16 cellular contexts compared by ENCODE assay signal in the genomic region with DNA sequence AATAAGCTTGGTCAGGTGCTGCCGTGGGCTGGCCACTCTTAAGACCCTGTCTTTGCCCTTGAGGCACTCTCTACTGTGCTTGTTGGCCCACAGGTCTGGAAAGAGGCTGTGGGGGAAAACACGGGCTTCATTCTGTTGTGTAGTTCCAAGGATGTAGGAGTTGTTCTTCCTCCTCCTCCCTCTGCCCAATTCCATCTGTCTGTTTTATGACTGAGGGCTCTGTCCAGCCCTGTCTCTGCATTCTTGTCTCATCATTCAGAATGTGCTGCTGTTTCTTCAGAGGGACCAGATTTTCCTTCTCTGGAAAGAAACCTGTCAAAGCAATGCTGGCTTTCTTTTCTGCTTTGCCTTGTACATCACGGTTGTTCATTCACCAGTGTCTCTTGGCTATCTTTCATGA.
A peak's percentile ranks its signal among the peaks of the same experiment; 100 is the strongest.
DNase-seq lines count a peak whose midpoint lies in the region; ATAC-seq, FAIRE-seq and TF ChIP-seq lines count a peak whose summit lies in the region.
"Had no signal": no experiment of that assay in that cellular context is flagged by ENCODE, and none has a peak within 500 bp of the region (broad histone marks: within the 10 kb centered on the region; RNA-seq: fewer than 3 reads in every experiment).

No MANE protein-coding gene starts in this region.

- H3K27me3 Mint-ChIP-seq in HFFc6 (ENCODE audit: insufficient read depth) = peaks cover 2% of the 10 kb centered on the region; the same call in 1 of the 2 replicates
- no peaks in the 10 kb centered on the region for H3K27me3 Mint-ChIP-seq in chondrocyte (ENCODE audit: low read depth)

- ATAC-seq in aorta (ENCODE audit: low FRiP score) = no peak
- ATAC-seq in GM21528 (IDR thresholded peaks at IDR 0.05; ENCODE audit: low FRiP score, unreplicated experiment) = no peak

- H2BK12ac ChIP-seq in neuronal stem cell (ENCODE audit: low read length) = no peak overlapping the region

- no peak overlapping the region for H3K4me2 ChIP-seq in keratinocyte (ENCODE audit: control insufficient read depth, extremely low read depth, insufficient read depth, low read depth, low read length)
- H3K4me2 ChIP-seq in neuronal stem cell (ENCODE audit: insufficient read depth, low read length, poor library complexity, severe bottlenecking) = no peak overlapping the region

- H3K27ac ChIP-seq in keratinocyte (ENCODE audit: control insufficient read depth, insufficient read depth, low read length) = no peak overlapping the region
- peak overlapping the region; percentile 3 to 86 for H3K27ac ChIP-seq in aorta (ENCODE audit: low read depth in 1 of 2, low read length in 2 of 2)
- H3K27ac ChIP-seq in neuronal stem cell (replicated peaks; ENCODE audit: low read length) = no peak overlapping the region

- no peak overlapping the region for H3K14ac ChIP-seq in neuronal stem cell (ENCODE audit: low read length)

- peaks cover 18% of the 10 kb centered on the region for H3K4me1 ChIP-seq in keratinocyte (ENCODE audit: control insufficient read depth, extremely low read depth, insufficient read depth, low read length)
- peaks cover 4 to 17% of the 10 kb centered on the region in 2 donors for H3K4me1 ChIP-seq in aorta (ENCODE audit: control insufficient read depth in 1 of 2, insufficient read depth in 2 of 2, low read length in 2 of 2)
- H3K4me1 ChIP-seq in neuronal stem cell (ENCODE audit: control insufficient read depth in 2 of 2, insufficient read depth in 1 of 2, low read depth in 1 of 2, low read length in 2 of 2) = no peaks in the 10 kb centered on the region
- H3K4me1 ChIP-seq: HAP-1 had no signal

- no peak overlapping the region for H3K4ac ChIP-seq in neuronal stem cell (ENCODE audit: low read length)

- H3K27me3 ChIP-seq in keratinocyte (ENCODE audit: control insufficient read depth, extremely low read depth, insufficient read depth, low read length) (no peaks in the 10 kb centered on the region), aorta (ENCODE audit: control insufficient read depth in 1 of 2, insufficient read depth in 2 of 2, low read length in 1 of 2) (no peaks in the 10 kb centered on the region), neuronal stem cell (ENCODE audit: control insufficient read depth in 3 of 3, insufficient read depth in 3 of 3, low read depth in 1 of 3, low read length in 3 of 3) (no peaks in the 10 kb centered on the region)

- intact Hi-C loops in aorta (cut with DNase I) = no loop called here

- dilution Hi-C loops in keratinocyte (cut with MboI; ENCODE audit: extremely low pct_ligation_motif_present, low sequenced_read_pairs) = no loop called here

- H3K4me3 Mint-ChIP-seq in HFFc6 (no peak overlapping the region), chondrocyte (ENCODE audit: unreplicated experiment) (no peak overlapping the region)
- H3K4me3 Mint-ChIP-seq: CD14-positive monocyte had no signal

- no peaks in the 10 kb centered on the region; the same call in 1 of the 2 replicates for H3K9me3 Mint-ChIP-seq in HFFc6
- no peaks in the 10 kb centered on the region for H3K9me3 Mint-ChIP-seq in chondrocyte (ENCODE audit: low read depth)

- H3K23ac ChIP-seq in neuronal stem cell (ENCODE audit: low read depth, low read length, poor library complexity) = no peak overlapping the region

- no peaks in the 10 kb centered on the region for H4K20me1 ChIP-seq in keratinocyte (ENCODE audit: control insufficient read depth, extremely low read depth, insufficient read depth, low read length)

- H3K79me1 ChIP-seq in neuronal stem cell (ENCODE audit: low read depth, low read length) = peaks cover 1% of the 10 kb centered on the region

- DNase-seq in HFFc6 (no peak), chondrocyte (ENCODE audit: low spot score) (no peak), keratinocyte (ENCODE audit: low read depth, low spot score) (no peak), aorta (no peak), HT-29 (ENCODE audit: low spot score) (no peak), neuronal stem cell (ENCODE audit: low spot score) (no peak)
- DNase-seq: DMS79, MM.1S, NCI-H1105, NCI-H1694, NCI-H2107, NCI-H510A, SHP77 treated with DMSO at 0.1 percent for 48 hours had no signal

- H3K9ac ChIP-seq in keratinocyte (ENCODE audit: control insufficient read depth, extremely low read depth, insufficient read depth, low read length) = no peak overlapping the region
- H3K9ac ChIP-seq in neuronal stem cell (ENCODE audit: low read depth, low read length, poor library complexity) = no peak overlapping the region

- TF ChIP-seq CTCF in HFFc6 (IDR thresholded peaks at IDR 0.05) (no peak), chondrocyte (IDR thresholded peaks at IDR 0.05) (no peak), keratinocyte (optimal IDR thresholded peaks at IDR 0.05 in 1 of 3, IDR thresholded peaks at IDR 0.05 in 1 of 3, conservative IDR thresholded peaks at IDR 0.05 in 1 of 3; ENCODE audit: extremely low read depth in 1 of 3, insufficient read depth in 2 of 3, low read length in 3 of 3) (no peak)

- H2AK5ac ChIP-seq in neuronal stem cell (ENCODE audit: low read depth, low read length) = no peak overlapping the region

- no peaks in the 10 kb centered on the region for H3K9me1 ChIP-seq in keratinocyte (ENCODE audit: control insufficient read depth, extremely low read depth, insufficient read depth, low read length)

- H4K91ac ChIP-seq in neuronal stem cell (ENCODE audit: low read depth, low read length, poor library complexity) = no peak overlapping the region

- H3K18ac ChIP-seq in neuronal stem cell (ENCODE audit: low read length) = no peak overlapping the region

- H3K36me3 Mint-ChIP-seq in HFFc6 (ENCODE audit: low read depth) (peaks cover 88% of the 10 kb centered on the region), chondrocyte (ENCODE audit: low read depth) (peaks cover 67% of the 10 kb centered on the region)
- H3K36me3 Mint-ChIP-seq: CD14-positive monocyte had no signal

- 33 to 38% methylated on average over 3 of the region's 3 CpGs for WGBS in aorta, 2 donors
- no CpG with 5 or more reads among the region's 3 CpGs for WGBS in neuronal stem cell (ENCODE audit: extremely low coverage in 2 of 2, insufficient read length in 2 of 2, insufficient replicate concordance in 1 of 2), 2 donors

- H2BK15ac ChIP-seq in neuronal stem cell (ENCODE audit: low read length) = no peak overlapping the region

- H3K4me3 ChIP-seq in keratinocyte (ENCODE audit: control insufficient read depth in 2 of 3, extremely low read depth in 1 of 3, insufficient read depth in 2 of 3, low read depth in 1 of 3, low read length in 3 of 3) (no peak overlapping the region), aorta (ENCODE audit: low read length in 2 of 2) (no peak overlapping the region), neuronal stem cell (ENCODE audit: low read length in 2 of 2) (no peak overlapping the region)
- H3K4me3 ChIP-seq: HAP-1 had no signal

- H4K8ac ChIP-seq in neuronal stem cell (ENCODE audit: low read depth, low read length) = no peak overlapping the region

- FAIRE-seq in keratinocyte (lab: Jason Lieb, UNC) = peak; percentile 76

- H3K79me2 ChIP-seq in keratinocyte (ENCODE audit: control insufficient read depth, insufficient read depth, low read length) = no peaks in the 10 kb centered on the region

- H3K4me1 Mint-ChIP-seq in HFFc6 (ENCODE audit: low read depth) = peaks cover 32% of the 10 kb centered on the region
- peaks cover 52% of the 10 kb centered on the region for H3K4me1 Mint-ChIP-seq in chondrocyte (ENCODE audit: low read depth)

- H2AFZ ChIP-seq in keratinocyte (ENCODE audit: control insufficient read depth, low read length) (no peak overlapping the region), neuronal stem cell (ENCODE audit: low read length) (no peak overlapping the region)

- H3K36me3 ChIP-seq in keratinocyte (ENCODE audit: control insufficient read depth in 2 of 2, extremely low read depth in 1 of 2, insufficient read depth in 2 of 2, low read length in 2 of 2) (peaks cover 0 to 2% of the 10 kb centered on the region in 2 experiments), aorta (ENCODE audit: control insufficient read depth in 1 of 2, insufficient read depth in 2 of 2, low read length in 1 of 2) (peaks cover 11 to 20% of the 10 kb centered on the region in 2 donors), neuronal stem cell (replicated peaks in 1 of 2; ENCODE audit: control insufficient read depth in 2 of 2, insufficient read depth in 2 of 2, low read length in 2 of 2) (peaks cover 45 to 100% of the 10 kb centered on the region in 2 donors)

- H2BK120ac ChIP-seq in neuronal stem cell (ENCODE audit: low read depth, low read length) = no peak overlapping the region

- peak overlapping the region; percentile 8; the same call in 1 of the 2 replicates for H3K27ac Mint-ChIP-seq in HFFc6
- H3K27ac Mint-ChIP-seq in chondrocyte (ENCODE audit: unreplicated experiment) = peak overlapping the region; percentile 3
- H3K27ac Mint-ChIP-seq: CD14-positive monocyte had no signal

- no peak overlapping the region for H2BK5ac ChIP-seq in neuronal stem cell (ENCODE audit: low read length)

- H3K9me3 ChIP-seq in keratinocyte (ENCODE audit: control insufficient read depth, low read depth, low read length) = no peaks in the 10 kb centered on the region
- no peaks in the 10 kb centered on the region for H3K9me3 ChIP-seq in aorta (ENCODE audit: control insufficient read depth, low read length)
- peaks cover 2 to 27% of the 10 kb centered on the region in 2 donors for H3K9me3 ChIP-seq in neuronal stem cell (replicated peaks in 1 of 2; ENCODE audit: control insufficient read depth in 2 of 2, insufficient read depth in 1 of 2, low read depth in 1 of 2, low read length in 2 of 2)
- H3K9me3 ChIP-seq: HAP-1 had no signal

Comparison
In these comparisons a context has a peak if more than half of its experiments do, and no peak if none do; other contexts are left out.
1. H3K27ac ChIP-seq: peak in aorta (2 of 2); none in keratinocyte (single experiment) and neuronal stem cell (single experiment).